Comparison of ENCODE assay signal across 19 cellular contexts in the genomic region with DNA sequence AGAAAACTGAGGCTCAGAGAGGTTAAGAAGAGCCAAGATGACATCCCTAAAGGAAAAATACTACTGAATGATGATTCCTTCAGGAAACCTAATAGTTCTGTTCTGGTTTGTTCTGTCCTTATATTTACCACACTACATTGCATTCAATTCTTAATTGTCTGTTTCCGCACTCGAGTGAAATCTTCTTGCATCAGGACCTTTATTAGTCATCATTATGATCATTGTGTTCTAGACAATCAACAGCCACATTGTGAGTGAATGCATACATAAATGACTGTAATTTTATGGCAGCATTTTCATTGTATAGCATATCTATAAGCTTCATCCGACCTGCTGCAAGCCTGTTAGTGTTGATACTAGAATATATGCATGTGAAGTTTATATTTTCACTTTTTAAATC.
DNase-seq lines count a peak whose midpoint lies in the region; ATAC-seq, FAIRE-seq and TF ChIP-seq lines count a peak whose summit lies in the region.
"Had no signal": no experiment of that assay in that cellular context is flagged by ENCODE, and none has a peak within 500 bp of the region (broad histone marks: within the 10 kb centered on the region; RNA-seq: fewer than 3 reads in every experiment).

No MANE protein-coding gene starts in this region.

- FAIRE-seq in GM12891 (lab: Jason Lieb, UNC) (peak; percentile 31), bronchial epithelial cell (lab: Jason Lieb, UNC) (no peak)
- FAIRE-seq: A549, D721Med, G401.6, HepG2 had no signal

- no peak overlapping the region for H3K27ac ChIP-seq in GM23338 (ENCODE audit: low read depth)
- H3K27ac ChIP-seq: 22Rv1, A549, C4-2B had no signal

- H3K4me2 ChIP-seq in GM23338, result no peak overlapping the region
- H3K4me2 ChIP-seq: A549 had no signal

- no peaks in the 10 kb centered on the region for H3F3A ChIP-seq in GM23338 (replicated peaks; ENCODE audit: low read depth)

- H3K36me3 Mint-ChIP-seq in GM23338 (ENCODE audit: low read depth), result no peaks in the 10 kb centered on the region

- H3K9me2 ChIP-seq in GM23338 (ENCODE audit: insufficient read depth), result no peaks in the 10 kb centered on the region

- no peak overlapping the region for H3K27ac Mint-ChIP-seq in GM23338
- H3K27ac Mint-ChIP-seq: CD4-positive, alpha-beta T cell; IgD-negative memory B cell had no signal

- H3K36me3 ChIP-seq in bronchial epithelial cell (ENCODE audit: control insufficient read depth, insufficient read depth, low read length), result no peaks in the 10 kb centered on the region
- no peaks in the 10 kb centered on the region for H3K36me3 ChIP-seq in GM23338 (ENCODE audit: insufficient read depth)
- H3K36me3 ChIP-seq: HAP-1 had no signal

- peaks cover 20% of the 10 kb centered on the region for H3K4me1 Mint-ChIP-seq in GM23338

- H2AFZ ChIP-seq in GM23338, result no peak overlapping the region

- H3K27me3 ChIP-seq in bronchial epithelial cell (ENCODE audit: control insufficient read depth, insufficient read depth, low read length), result no peaks in the 10 kb centered on the region
- H3K27me3 ChIP-seq in GM23338 (ENCODE audit: insufficient read depth), result no peaks in the 10 kb centered on the region

- ATAC-seq in GM23338 (no peak), HG02759 (IDR thresholded peaks at IDR 0.05; ENCODE audit: unreplicated experiment) (no peak)
- ATAC-seq: A549, HepG2 had no signal

- peaks cover 17% of the 10 kb centered on the region for H3K4me1 ChIP-seq in GM23338 (ENCODE audit: insufficient read depth)
- H3K4me1 ChIP-seq: Caco-2 had no signal

- H4K20me1 ChIP-seq in GM23338 (replicated peaks; ENCODE audit: insufficient read depth), result no peaks in the 10 kb centered on the region

- peak in 2 of 3 experiments; percentile 5 to 58 for DNase-seq in NCI-H1417 (lab: John Stamatoyannopoulos, UW)
- no peak for DNase-seq in NCI-H1417 treated with DMSO at 0.1 percent for 48 hours (lab: John Stamatoyannopoulos, UW)
- no peak for DNase-seq in GM12891 (ENCODE audit: insufficient read length, low spot score)
- peak; percentile 49 for DNase-seq in NCI-H748 treated with DMSO at 0.1 percent for 48 hours (lab: John Stamatoyannopoulos, UW)
- peak; percentile 34 for DNase-seq in bronchial epithelial cell (ENCODE audit: low read depth)
- no peak for DNase-seq in GM23338 (ENCODE audit: low spot score)
- no peak for DNase-seq in NCI-H510A (lab: John Stamatoyannopoulos, UW)
- DNase-seq: AML-193; Caco-2; CD4-positive, alpha-beta T cell had no signal

- no peak for TF ChIP-seq CTCF in bronchial epithelial cell (IDR thresholded peaks at IDR 0.05; ENCODE audit: insufficient read depth, low read length, severe bottlenecking)
- no peak for TF ChIP-seq CTCF in GM23338 (conservative IDR thresholded peaks at IDR 0.05; ENCODE audit: low read depth in 2 of 2)

- H3K4me3 ChIP-seq in bronchial epithelial cell (ENCODE audit: low read depth, low read length) (no peak overlapping the region), GM23338 (no peak overlapping the region)
- H3K4me3 ChIP-seq: A549, HAP-1 had no signal

- TF ChIP-seq POLR2A in GM12891 (IDR thresholded peaks at IDR 0.05; ENCODE audit: low read depth, low read length), result no peak

- peaks cover 3% of the 10 kb centered on the region for H3K27me3 Mint-ChIP-seq in GM23338 (ENCODE audit: insufficient read depth, low read depth, poor library complexity)

- no peak overlapping the region for H3K4me3 Mint-ChIP-seq in GM23338
- H3K4me3 Mint-ChIP-seq: CD4-positive, alpha-beta T cell; IgD-negative memory B cell had no signal

- H3K9me3 Mint-ChIP-seq in GM23338, result no peaks in the 10 kb centered on the region
- H3K9me3 Mint-ChIP-seq: CD4-positive, alpha-beta T cell; IgD-negative memory B cell had no signal

- no peaks in the 10 kb centered on the region for H3K79me2 ChIP-seq in GM23338 (replicated peaks; ENCODE audit: insufficient read depth)

TF ChIP-seq in GM12891, 5 proteins besides CTCF, POLR2A, EP300 and RAD21:
- TF ChIP-seq TAF1 (IDR thresholded peaks at IDR 0.05; ENCODE audit: low read depth, low read length), result no peak
- no peak for TF ChIP-seq PAX5 (IDR thresholded peaks at IDR 0.05; ENCODE audit: insufficient read depth, low read length, severe bottlenecking)
- no peak for TF ChIP-seq POLR2AphosphoS5 (IDR thresholded peaks at IDR 0.05; ENCODE audit: low read depth, low read length)
- TF ChIP-seq POU2F2 (IDR thresholded peaks at IDR 0.05; ENCODE audit: low read depth, low read length), result no peak
- TF ChIP-seq SPI1 (IDR thresholded peaks at IDR 0.05; ENCODE audit: low read depth, low read length), result no peak

TF ChIP-seq in GM23338, 12 proteins besides CTCF, POLR2A, EP300 and RAD21 (continues in another document):
- TF ChIP-seq STAT1 (IDR thresholded peaks at IDR 0.05; ENCODE audit: unreplicated experiment) (no peak), CREB1 (CRISPR knock-in tag; IDR thresholded peaks at IDR 0.05; ENCODE audit: low read depth) (no peak), ZNF114 (CRISPR knock-in tag; IDR thresholded peaks at IDR 0.05) (no peak), EZH2 (IDR thresholded peaks at IDR 0.05; ENCODE audit: low read depth, unreplicated experiment) (no peak)
- TF ChIP-seq, protein P1, sequence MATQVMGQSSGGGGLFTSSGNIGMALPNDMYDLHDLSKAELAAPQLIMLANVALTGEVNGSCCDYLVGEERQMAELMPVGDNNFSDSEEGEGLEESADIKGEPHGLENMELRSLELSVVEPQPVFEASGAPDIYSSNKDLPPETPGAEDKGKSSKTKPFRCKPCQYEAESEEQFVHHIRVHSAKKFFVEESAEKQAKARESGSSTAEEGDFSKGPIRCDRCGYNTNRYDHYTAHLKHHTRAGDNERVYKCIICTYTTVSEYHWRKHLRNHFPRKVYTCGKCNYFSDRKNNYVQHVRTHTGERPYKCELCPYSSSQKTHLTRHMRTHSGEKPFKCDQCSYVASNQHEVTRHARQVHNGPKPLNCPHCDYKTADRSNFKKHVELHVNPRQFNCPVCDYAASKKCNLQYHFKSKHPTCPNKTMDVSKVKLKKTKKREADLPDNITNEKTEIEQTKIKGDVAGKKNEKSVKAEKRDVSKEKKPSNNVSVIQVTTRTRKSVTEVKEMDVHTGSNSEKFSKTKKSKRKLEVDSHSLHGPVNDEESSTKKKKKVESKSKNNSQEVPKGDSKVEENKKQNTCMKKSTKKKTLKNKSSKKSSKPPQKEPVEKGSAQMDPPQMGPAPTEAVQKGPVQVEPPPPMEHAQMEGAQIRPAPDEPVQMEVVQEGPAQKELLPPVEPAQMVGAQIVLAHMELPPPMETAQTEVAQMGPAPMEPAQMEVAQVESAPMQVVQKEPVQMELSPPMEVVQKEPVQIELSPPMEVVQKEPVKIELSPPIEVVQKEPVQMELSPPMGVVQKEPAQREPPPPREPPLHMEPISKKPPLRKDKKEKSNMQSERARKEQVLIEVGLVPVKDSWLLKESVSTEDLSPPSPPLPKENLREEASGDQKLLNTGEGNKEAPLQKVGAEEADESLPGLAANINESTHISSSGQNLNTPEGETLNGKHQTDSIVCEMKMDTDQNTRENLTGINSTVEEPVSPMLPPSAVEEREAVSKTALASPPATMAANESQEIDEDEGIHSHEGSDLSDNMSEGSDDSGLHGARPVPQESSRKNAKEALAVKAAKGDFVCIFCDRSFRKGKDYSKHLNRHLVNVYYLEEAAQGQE (IDR thresholded peaks at IDR 0.05; ENCODE audit: unreplicated experiment), result no peak

Comparison
In these comparisons a context has a peak if more than half of its experiments do, and no peak if none do; other contexts are left out.
1. DNase-seq: peak in NCI-H1417 (2 of 3), NCI-H748 treated with DMSO at 0.1 percent for 48 hours (single experiment) and bronchial epithelial cell (single experiment); none in NCI-H1417 treated with DMSO at 0.1 percent for 48 hours (single experiment), GM12891 (single experiment), GM23338 (single experiment) and NCI-H510A (single experiment).